Comparison of ENCODE assay signal across 1 cellular context in the genomic region with DNA sequence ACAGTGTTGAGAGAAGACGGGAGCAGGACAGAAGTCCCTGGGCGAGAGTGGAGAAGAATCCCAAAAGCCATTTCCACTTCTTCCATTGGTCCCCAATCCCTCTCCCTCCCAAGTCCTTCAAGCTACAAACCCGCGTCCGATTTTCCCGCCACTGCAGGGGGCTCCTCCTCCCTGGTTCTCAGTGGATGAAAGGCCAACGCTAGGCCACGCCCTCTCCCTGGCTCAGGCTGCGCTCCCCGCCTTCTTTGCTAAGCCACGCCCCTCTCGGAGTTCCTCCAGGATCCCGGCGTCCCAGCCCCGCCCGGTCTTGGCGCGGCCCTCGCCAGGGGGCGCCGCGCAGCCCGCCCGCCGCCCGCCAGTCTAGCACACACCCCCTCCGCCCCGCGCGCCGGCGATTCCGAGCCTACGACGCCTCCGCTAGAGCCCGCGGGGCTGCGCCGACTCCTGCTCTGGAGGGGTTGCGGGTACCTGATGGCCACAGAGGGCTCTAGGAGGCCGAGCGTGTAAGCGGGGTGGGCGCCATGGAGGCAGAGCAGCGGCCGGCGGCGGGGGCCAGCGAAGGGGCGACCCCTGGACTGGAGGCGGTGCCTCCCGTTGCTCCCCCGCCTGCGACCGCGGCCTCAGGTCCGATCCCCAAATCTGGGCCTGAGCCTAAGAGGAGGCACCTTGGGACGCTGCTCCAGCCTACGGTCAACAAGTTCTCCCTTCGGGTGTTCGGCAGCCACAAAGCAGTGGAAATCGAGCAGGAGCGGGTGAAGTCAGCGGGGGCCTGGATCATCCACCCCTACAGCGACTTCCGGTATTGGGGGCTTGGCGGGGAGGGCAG.
TF ChIP-seq lines count a peak whose summit lies in the region.

Gene HCN3 (plus strand): TSS at position 394 of the 826 bp plus-strand sequence. CDS start 128 bp downstream, at position 522.

TF ChIP-seq in HepG2, 621 proteins besides CTCF, POLR2A, EP300 and RAD21 (continued from another document and continues in another):
- no peak for TF ChIP-seq THAP9 (CRISPR knock-in tag; IDR thresholded peaks at IDR 0.05; ENCODE audit: borderline replicate concordance)
- TF ChIP-seq TEAD2 (CRISPR knock-in tag; IDR thresholded peaks at IDR 0.05), result no peak
- peak; percentile 27 for TF ChIP-seq SPEN (CRISPR knock-in tag; IDR thresholded peaks at IDR 0.05; ENCODE audit: low read depth)
- 0 out of 2 replicates have a peak, but pooled peaks have one; percentile 22 for TF ChIP-seq ZNF792 (CRISPR knock-in tag; IDR thresholded peaks at IDR 0.05)
- TF ChIP-seq FOXK2 (IDR thresholded peaks at IDR 0.05), result no peak
- peak; percentile 37 for TF ChIP-seq MED8 (CRISPR knock-in tag; IDR thresholded peaks at IDR 0.05; ENCODE audit: insufficient replicate concordance)
- TF ChIP-seq ZNF383 (CRISPR knock-in tag; IDR thresholded peaks at IDR 0.05; ENCODE audit: borderline replicate concordance), result peak; percentile 63; the same call in 1 of the 2 replicates
- peak; percentile 11 for TF ChIP-seq ETV5 (CRISPR knock-in tag; IDR thresholded peaks at IDR 0.05; ENCODE audit: borderline replicate concordance)
- peak; percentile 54; the same call in 1 of the 2 replicates for TF ChIP-seq KDM5B (CRISPR knock-in tag; IDR thresholded peaks at IDR 0.05; ENCODE audit: borderline replicate concordance)
- TF ChIP-seq ZNF75D (CRISPR knock-in tag; IDR thresholded peaks at IDR 0.05; ENCODE audit: borderline replicate concordance), result no peak
- peak; percentile 61 for TF ChIP-seq REPIN1 (CRISPR knock-in tag; IDR thresholded peaks at IDR 0.05; ENCODE audit: borderline replicate concordance, low read depth)
- TF ChIP-seq, protein P1, sequence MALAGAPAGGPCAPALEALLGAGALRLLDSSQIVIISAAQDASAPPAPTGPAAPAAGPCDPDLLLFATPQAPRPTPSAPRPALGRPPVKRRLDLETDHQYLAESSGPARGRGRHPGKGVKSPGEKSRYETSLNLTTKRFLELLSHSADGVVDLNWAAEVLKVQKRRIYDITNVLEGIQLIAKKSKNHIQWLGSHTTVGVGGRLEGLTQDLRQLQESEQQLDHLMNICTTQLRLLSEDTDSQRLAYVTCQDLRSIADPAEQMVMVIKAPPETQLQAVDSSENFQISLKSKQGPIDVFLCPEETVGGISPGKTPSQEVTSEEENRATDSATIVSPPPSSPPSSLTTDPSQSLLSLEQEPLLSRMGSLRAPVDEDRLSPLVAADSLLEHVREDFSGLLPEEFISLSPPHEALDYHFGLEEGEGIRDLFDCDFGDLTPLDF (CRISPR knock-in tag; IDR thresholded peaks at IDR 0.05), result peak; percentile 88
- TF ChIP-seq ZNF317 (CRISPR knock-in tag; IDR thresholded peaks at IDR 0.05), result no peak
- TF ChIP-seq RFXAP (CRISPR knock-in tag; IDR thresholded peaks at IDR 0.05; ENCODE audit: borderline replicate concordance), result no peak; the same call in 1 of the 2 replicates
- peak; percentile 20; the same call in 1 of the 2 replicates for TF ChIP-seq SMC3 (IDR thresholded peaks at IDR 0.05; ENCODE audit: low read length)
- no peak for TF ChIP-seq PAX8 (CRISPR knock-in tag; IDR thresholded peaks at IDR 0.05; ENCODE audit: borderline replicate concordance)
- no peak for TF ChIP-seq PREB (CRISPR knock-in tag; IDR thresholded peaks at IDR 0.05)
- TF ChIP-seq, protein P2, sequence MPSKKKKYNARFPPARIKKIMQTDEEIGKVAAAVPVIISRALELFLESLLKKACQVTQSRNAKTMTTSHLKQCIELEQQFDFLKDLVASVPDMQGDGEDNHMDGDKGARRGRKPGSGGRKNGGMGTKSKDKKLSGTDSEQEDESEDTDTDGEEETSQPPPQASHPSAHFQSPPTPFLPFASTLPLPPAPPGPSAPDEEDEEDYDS (CRISPR knock-in tag; IDR thresholded peaks at IDR 0.05), result 0 out of 2 replicates have a peak, but pooled peaks have one; percentile 30
- TF ChIP-seq HOXA3 (CRISPR knock-in tag; IDR thresholded peaks at IDR 0.05), result peak; percentile 43
- 0 out of 2 replicates have a peak, but pooled peaks have one; percentile 44 for TF ChIP-seq ARNT2 (CRISPR knock-in tag; IDR thresholded peaks at IDR 0.05; ENCODE audit: low read depth)
- TF ChIP-seq FOSL2 (CRISPR knock-in tag; IDR thresholded peaks at IDR 0.05), result no peak
- peak; percentile 79 for TF ChIP-seq ZBTB7A (CRISPR knock-in tag; IDR thresholded peaks at IDR 0.05)
- TF ChIP-seq, protein P3, sequence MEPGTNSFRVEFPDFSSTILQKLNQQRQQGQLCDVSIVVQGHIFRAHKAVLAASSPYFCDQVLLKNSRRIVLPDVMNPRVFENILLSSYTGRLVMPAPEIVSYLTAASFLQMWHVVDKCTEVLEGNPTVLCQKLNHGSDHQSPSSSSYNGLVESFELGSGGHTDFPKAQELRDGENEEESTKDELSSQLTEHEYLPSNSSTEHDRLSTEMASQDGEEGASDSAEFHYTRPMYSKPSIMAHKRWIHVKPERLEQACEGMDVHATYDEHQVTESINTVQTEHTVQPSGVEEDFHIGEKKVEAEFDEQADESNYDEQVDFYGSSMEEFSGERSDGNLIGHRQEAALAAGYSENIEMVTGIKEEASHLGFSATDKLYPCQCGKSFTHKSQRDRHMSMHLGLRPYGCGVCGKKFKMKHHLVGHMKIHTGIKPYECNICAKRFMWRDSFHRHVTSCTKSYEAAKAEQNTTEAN (CRISPR knock-in tag; conservative IDR thresholded peaks at IDR 0.05), result 0 out of 2 replicates have a peak, but pooled peaks have one; percentile 45
- peak; percentile 54 for TF ChIP-seq MEIS2 (CRISPR knock-in tag; IDR thresholded peaks at IDR 0.05)
- TF ChIP-seq EED (CRISPR knock-in tag; IDR thresholded peaks at IDR 0.05), result no peak
- TF ChIP-seq ZBTB38 (CRISPR knock-in tag; IDR thresholded peaks at IDR 0.05), result peak; percentile 77; the same call in 1 of the 2 replicates
- TF ChIP-seq ZNF101 (CRISPR knock-in tag; IDR thresholded peaks at IDR 0.05; ENCODE audit: borderline replicate concordance, low read depth), result no peak
- 0 out of 2 replicates have a peak, but pooled peaks have one; percentile 66 for TF ChIP-seq SAFB2 (CRISPR knock-in tag; IDR thresholded peaks at IDR 0.05; ENCODE audit: borderline replicate concordance, low read depth)
- TF ChIP-seq, protein P4, sequence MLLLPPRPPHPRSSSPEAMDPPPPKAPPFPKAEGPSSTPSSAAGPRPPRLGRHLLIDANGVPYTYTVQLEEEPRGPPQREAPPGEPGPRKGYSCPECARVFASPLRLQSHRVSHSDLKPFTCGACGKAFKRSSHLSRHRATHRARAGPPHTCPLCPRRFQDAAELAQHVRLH (CRISPR knock-in tag; IDR thresholded peaks at IDR 0.05; ENCODE audit: borderline replicate concordance, low read depth), result peak; percentile 20; the same call in 1 of the 2 replicates
- 0 out of 2 replicates have a peak, but pooled peaks have one; percentile 10 for TF ChIP-seq THRA (CRISPR knock-in tag; IDR thresholded peaks at IDR 0.05; ENCODE audit: borderline replicate concordance)
- TF ChIP-seq KLF12 (CRISPR knock-in tag; IDR thresholded peaks at IDR 0.05; ENCODE audit: borderline replicate concordance), result peak; percentile 58; the same call in 1 of the 2 replicates
- TF ChIP-seq ZNF446 (CRISPR knock-in tag; IDR thresholded peaks at IDR 0.05), result peak; percentile 70; the same call in 1 of the 2 replicates
- TF ChIP-seq NFE2L1 (CRISPR knock-in tag; IDR thresholded peaks at IDR 0.05; ENCODE audit: borderline replicate concordance), result no peak
- no peak for TF ChIP-seq LCORL (IDR thresholded peaks at IDR 0.05)
- TF ChIP-seq LCORL (CRISPR knock-in tag; IDR thresholded peaks at IDR 0.05), result peak; percentile 20; the same call in 1 of the 2 replicates
- 0 out of 2 replicates have a peak, but pooled peaks have one; percentile 15 for TF ChIP-seq ZNF788 (CRISPR knock-in tag; IDR thresholded peaks at IDR 0.05; ENCODE audit: borderline replicate concordance)
- peak; percentile 50; the same call in 1 of the 2 replicates for TF ChIP-seq IRF2 (CRISPR knock-in tag; IDR thresholded peaks at IDR 0.05)
- TF ChIP-seq HDAC2 (CRISPR knock-in tag; IDR thresholded peaks at IDR 0.05), result no peak
- no peak for TF ChIP-seq ZFAT (CRISPR knock-in tag; conservative IDR thresholded peaks at IDR 0.05)
- peak; percentile 16; the same call in 1 of the 2 replicates for TF ChIP-seq FOXC1 (CRISPR knock-in tag; IDR thresholded peaks at IDR 0.05; ENCODE audit: borderline replicate concordance)
- TF ChIP-seq AKAP8 (CRISPR knock-in tag; IDR thresholded peaks at IDR 0.05), result no peak
- TF ChIP-seq NCOR1 (IDR thresholded peaks at IDR 0.05; ENCODE audit: borderline replicate concordance, low read length), result no peak; the same call in 1 of the 2 replicates
- TF ChIP-seq, protein P5, sequence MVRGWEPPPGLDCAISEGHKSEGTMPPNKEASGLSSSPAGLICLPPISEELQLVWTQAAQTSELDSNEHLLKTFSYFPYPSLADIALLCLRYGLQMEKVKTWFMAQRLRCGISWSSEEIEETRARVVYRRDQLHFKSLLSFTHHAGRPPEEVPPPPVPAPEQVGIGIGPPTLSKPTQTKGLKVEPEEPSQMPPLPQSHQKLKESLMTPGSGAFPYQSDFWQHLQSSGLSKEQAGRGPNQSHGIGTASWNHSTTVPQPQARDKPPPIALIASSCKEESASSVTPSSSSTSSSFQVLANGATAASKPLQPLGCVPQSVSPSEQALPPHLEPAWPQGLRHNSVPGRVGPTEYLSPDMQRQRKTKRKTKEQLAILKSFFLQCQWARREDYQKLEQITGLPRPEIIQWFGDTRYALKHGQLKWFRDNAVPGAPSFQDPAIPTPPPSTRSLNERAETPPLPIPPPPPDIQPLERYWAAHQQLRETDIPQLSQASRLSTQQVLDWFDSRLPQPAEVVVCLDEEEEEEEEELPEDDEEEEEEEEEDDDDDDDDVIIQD (CRISPR knock-in tag; IDR thresholded peaks at IDR 0.05; ENCODE audit: low read depth), result 0 out of 2 replicates have a peak, but pooled peaks have one; percentile 19
- TF ChIP-seq ZNF703 (CRISPR knock-in tag; IDR thresholded peaks at IDR 0.05; ENCODE audit: borderline replicate concordance), result no peak
- TF ChIP-seq THAP7 (CRISPR knock-in tag; IDR thresholded peaks at IDR 0.05), result 0 out of 2 replicates have a peak, but pooled peaks have one; percentile 52
- TF ChIP-seq, protein P6, sequence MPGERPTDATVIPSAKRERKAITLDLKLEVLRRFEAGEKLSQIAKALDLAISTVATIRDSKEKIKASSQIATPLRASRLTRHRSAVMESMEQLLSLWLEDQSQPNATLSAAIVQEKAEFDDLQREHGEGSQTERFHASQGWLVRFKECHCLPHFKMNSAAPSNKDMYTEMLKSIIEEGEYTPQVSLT (CRISPR knock-in tag; IDR thresholded peaks at IDR 0.05; ENCODE audit: borderline replicate concordance, low read depth), result no peak
- TF ChIP-seq, protein P7, sequence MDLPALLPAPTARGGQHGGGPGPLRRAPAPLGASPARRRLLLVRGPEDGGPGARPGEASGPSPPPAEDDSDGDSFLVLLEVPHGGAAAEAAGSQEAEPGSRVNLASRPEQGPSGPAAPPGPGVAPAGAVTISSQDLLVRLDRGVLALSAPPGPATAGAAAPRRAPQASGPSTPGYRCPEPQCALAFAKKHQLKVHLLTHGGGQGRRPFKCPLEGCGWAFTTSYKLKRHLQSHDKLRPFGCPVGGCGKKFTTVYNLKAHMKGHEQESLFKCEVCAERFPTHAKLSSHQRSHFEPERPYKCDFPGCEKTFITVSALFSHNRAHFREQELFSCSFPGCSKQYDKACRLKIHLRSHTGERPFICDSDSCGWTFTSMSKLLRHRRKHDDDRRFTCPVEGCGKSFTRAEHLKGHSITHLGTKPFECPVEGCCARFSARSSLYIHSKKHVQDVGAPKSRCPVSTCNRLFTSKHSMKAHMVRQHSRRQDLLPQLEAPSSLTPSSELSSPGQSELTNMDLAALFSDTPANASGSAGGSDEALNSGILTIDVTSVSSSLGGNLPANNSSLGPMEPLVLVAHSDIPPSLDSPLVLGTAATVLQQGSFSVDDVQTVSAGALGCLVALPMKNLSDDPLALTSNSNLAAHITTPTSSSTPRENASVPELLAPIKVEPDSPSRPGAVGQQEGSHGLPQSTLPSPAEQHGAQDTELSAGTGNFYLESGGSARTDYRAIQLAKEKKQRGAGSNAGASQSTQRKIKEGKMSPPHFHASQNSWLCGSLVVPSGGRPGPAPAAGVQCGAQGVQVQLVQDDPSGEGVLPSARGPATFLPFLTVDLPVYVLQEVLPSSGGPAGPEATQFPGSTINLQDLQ (CRISPR knock-in tag; IDR thresholded peaks at IDR 0.05), result peak; percentile 86; the same call in 1 of the 2 replicates
